8 cellular contexts compared by ENCODE assay signal in the genomic region with DNA sequence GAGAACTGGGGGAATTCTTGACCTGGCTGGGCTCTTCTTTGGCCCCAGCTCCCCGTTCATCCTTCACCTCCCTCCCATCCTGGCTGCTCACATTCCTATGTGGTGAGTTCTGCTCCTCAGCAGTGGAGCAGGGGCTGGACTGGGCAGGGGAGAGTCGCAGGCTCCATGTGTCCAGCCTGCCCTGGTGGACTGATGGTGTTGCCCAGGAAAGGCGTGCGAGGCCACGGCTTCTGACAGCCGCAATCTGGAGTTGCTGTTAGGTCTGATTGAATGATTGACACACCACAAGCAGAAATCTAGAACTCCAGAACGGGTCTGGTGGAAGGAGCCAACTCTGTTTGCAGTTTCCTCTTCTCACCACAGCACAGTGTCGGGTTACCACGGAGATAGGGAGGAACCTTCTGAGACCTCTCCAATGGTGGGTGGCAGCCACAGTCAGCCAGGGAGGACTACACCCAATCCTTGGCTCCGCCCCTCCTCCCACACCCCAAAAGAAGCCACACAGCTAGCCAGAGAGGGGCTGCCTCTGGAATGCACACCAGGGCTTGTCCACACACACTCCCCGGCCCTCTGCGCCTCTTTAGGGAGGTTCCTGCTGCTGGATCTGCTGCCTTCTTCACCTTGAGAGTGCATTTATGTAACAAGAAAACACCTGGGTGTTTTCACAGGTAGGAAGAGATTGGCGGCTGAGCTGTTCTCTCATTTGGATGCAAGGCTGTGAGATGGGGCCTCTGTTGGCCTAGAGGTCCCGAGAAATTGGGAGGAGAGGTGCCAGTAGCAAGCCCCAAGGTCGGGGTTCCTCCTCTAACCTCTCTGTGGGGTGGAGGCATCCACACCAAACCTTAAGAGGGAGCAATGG. TPM values are rescaled to one million over a fixed set of nuclear protein-coding genes. Genes with fewer than 3 reads are reported as not detected.
DNase-seq lines count a peak whose midpoint lies in the region; ATAC-seq and TF ChIP-seq lines count a peak whose summit lies in the region.

No MANE protein-coding gene starts in this region.

- peak overlapping the region; percentile 1 for H3K9ac ChIP-seq in NT2/D1 (ENCODE audit: insufficient read length, low read depth)

- ATAC-seq in GM18517 (IDR thresholded peaks at IDR 0.05; ENCODE audit: unreplicated experiment) = peak; percentile 61
- ATAC-seq in HG02852 (IDR thresholded peaks at IDR 0.05; ENCODE audit: unreplicated experiment) = peak; percentile 84
- ATAC-seq in activated T-cell treated with anti-CD3 and anti-CD28 coated beads, Interleukin-2, amount 50 U/mL, for 4 hours = peak; percentile 73 to 74
- peak; percentile 63 for ATAC-seq in aorta (ENCODE audit: low FRiP score)

- H3K4me3 ChIP-seq in NT2/D1 (ENCODE audit: insufficient read length, low read depth) (no peak overlapping the region), fibroblast of the aortic adventitia (ENCODE audit: low read depth, low read length) (peak overlapping the region; percentile 32), aorta (ENCODE audit: low read length in 2 of 2) (no peak overlapping the region)

- H3K36me3 ChIP-seq in NT2/D1 (ENCODE audit: insufficient read depth, insufficient read length, low read length) (no peaks in the 10 kb centered on the region), aorta (ENCODE audit: control insufficient read depth in 1 of 2, insufficient read depth in 2 of 2, low read length in 1 of 2) (no peaks in the 10 kb centered on the region)

- intact Hi-C loops in posterior cingulate gyrus (cut with DNase I) (no loop called here), aorta (cut with DNase I) (loop anchor here (5.0 to 10.0 kb wide), 3 partner anchors 48 to 85 kb away; a partner anchor contains a TSS)

- H3K9me3 ChIP-seq in NT2/D1 (ENCODE audit: insufficient read depth, low read length) (no peaks in the 10 kb centered on the region), aorta (ENCODE audit: control insufficient read depth, low read length) (no peaks in the 10 kb centered on the region)

- DNase-seq in NT2/D1 (ENCODE audit: low read depth, low spot score) (peak; percentile 66), fibroblast of the aortic adventitia (ENCODE audit: low read depth) (peak; percentile 81), posterior cingulate gyrus (peak in 6 of 10 donors; percentile 11 to 84 (median 26)), aorta (peak; percentile 83 to 87), NCI-H128 (lab: John Stamatoyannopoulos, UW; ENCODE audit: unreplicated experiment) (no peak)
- DNase-seq in activated T-cell treated with anti-CD3 and anti-CD28 coated beads, Interleukin-2, amount 50 U/mL, for 4 hours = peak; percentile 79

- TF ChIP-seq CTCF in fibroblast of the aortic adventitia (IDR thresholded peaks at IDR 0.05; ENCODE audit: insufficient read depth, low read length) = no peak

- H3K9me3 Mint-ChIP-seq in activated T-cell treated with anti-CD3 and anti-CD28 coated beads, Interleukin-2, amount 50 U/mL, for 4 hours = no peaks in the 10 kb centered on the region

- H3K4me1 ChIP-seq in NT2/D1 (ENCODE audit: insufficient read depth, insufficient read length) (no peaks in the 10 kb centered on the region), aorta (ENCODE audit: control insufficient read depth in 1 of 2, insufficient read depth in 2 of 2, low read length in 2 of 2) (peaks cover 5 to 7% of the 10 kb centered on the region in 2 donors)

- peaks cover 3% of the 10 kb centered on the region for H3K36me3 Mint-ChIP-seq in activated T-cell treated with anti-CD3 and anti-CD28 coated beads, Interleukin-2, amount 50 U/mL, for 4 hours (ENCODE audit: insufficient read depth)

- H3K27me3 ChIP-seq in NT2/D1 (ENCODE audit: insufficient read depth, insufficient read length) (no peaks in the 10 kb centered on the region), aorta (ENCODE audit: control insufficient read depth in 1 of 2, insufficient read depth in 2 of 2, low read length in 1 of 2) (no peaks in the 10 kb centered on the region)

- peaks cover 92% of the 10 kb centered on the region for H3K4me1 Mint-ChIP-seq in activated T-cell treated with anti-CD3 and anti-CD28 coated beads, Interleukin-2, amount 50 U/mL, for 4 hours (ENCODE audit: low read depth)

- 38 to 47% methylated on average over 15 of the region's 15 CpGs for WGBS in aorta, 2 donors

- no peaks in the 10 kb centered on the region for H3K27me3 Mint-ChIP-seq in activated T-cell treated with anti-CD3 and anti-CD28 coated beads, Interleukin-2, amount 50 U/mL, for 4 hours (ENCODE audit: low read depth)

- H3K27ac ChIP-seq in aorta (ENCODE audit: low read depth in 1 of 2, low read length in 2 of 2) = peak overlapping the region; percentile 68 to 70

- H3K4me3 Mint-ChIP-seq in activated T-cell treated with anti-CD3 and anti-CD28 coated beads, Interleukin-2, amount 50 U/mL, for 4 hours = peak overlapping the region; percentile 67

RNA-seq across cellular contexts. Expression of a gene that starts 56.4 kb away (rescaled TPM):
- total RNA-seq in activated T-cell treated with anti-CD3 and anti-CD28 coated beads, Interleukin-2, amount 50 U/mL, for 4 hours = 100 to 1,000 TPM; 468 to 781 (median 646) TPM
- total RNA-seq in fibroblast of the aortic adventitia (ENCODE audit: low replicate concordance) = 242 and 458 TPM in 2 replicates
- 100 to 1,000 TPM; 321 to 462 TPM for total RNA-seq in aorta
- polyA plus RNA-seq in aorta = 100 to 1,000 TPM in 1 of 2 donors, 10 to 100 TPM in 1; 70.0 to 113 TPM
